22 cellular contexts compared by ENCODE assay signal in the genomic region with DNA sequence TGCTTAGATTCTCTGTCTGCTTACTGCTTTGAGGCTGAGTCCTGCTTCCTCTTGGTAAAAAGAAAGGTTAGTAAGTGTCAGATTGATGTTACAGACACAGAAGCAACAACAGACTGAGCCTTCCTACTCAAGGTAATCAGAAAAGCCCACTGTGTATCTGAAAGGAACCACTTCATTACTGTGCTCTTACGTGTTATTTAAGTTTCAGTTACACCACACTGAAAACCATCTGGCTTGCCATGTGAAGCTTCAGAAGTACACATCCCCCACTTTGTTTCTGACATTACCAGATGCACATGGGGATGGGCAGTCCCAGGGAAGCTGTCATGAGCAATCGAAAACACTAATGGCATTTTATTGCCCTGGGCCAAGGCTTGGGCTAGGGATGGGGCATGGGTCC.
"Had no signal": no experiment of that assay in that cellular context is flagged by ENCODE, and none has a peak within 500 bp of the region (broad histone marks: within the 10 kb centered on the region; RNA-seq: fewer than 3 reads in every experiment).

No MANE protein-coding gene starts in this region.

- H3K9me3 ChIP-seq: thoracic aorta had no signal

- H3K27me3 ChIP-seq: gastroesophageal sphincter, sigmoid colon, upper lobe of left lung had no signal

- H3K36me3 ChIP-seq: gastroesophageal sphincter, sigmoid colon, thoracic aorta, upper lobe of left lung had no signal

- DNase-seq: activated CD4-positive, alpha-beta memory T cell treated with anti-CD3 and anti-CD28 coated beads, Interleukin-2, amount 10 ng/mL, durations not matched to agents 7 days and 5 days; activated CD4-positive, alpha-beta T cell treated with anti-CD3 and anti-CD28 coated beads, Interleukin-2, amount 10 ng/mL, durations not matched to agents 24 days and 14 days; activated gamma-delta T cell; aorta; caudate nucleus; dermis blood vessel endothelial cell; effector CD8-positive, alpha-beta T cell; erythroblast; head of caudate nucleus; hypothalamus; left ventricle myocardium superior; mammary epithelial cell; natural killer cell; retina; sigmoid colon; stimulated activated CD4-positive, alpha-beta T cell treated with anti-CD3 and anti-CD28 coated beads, Interleukin-15, amount 100 ng/mL, for 24 hours; stimulated activated naive B cell treated with anti-CD40 and anti-IgM and Interleukin-4, amounts not matched to agents 10 μg/mL and 1 μg/mL and 100 μg/mL, for 72 hours; upper lobe of left lung had no signal

- H3K27ac ChIP-seq: gastroesophageal sphincter, sigmoid colon, thoracic aorta, upper lobe of left lung, VCaP had no signal

- H3K4me3 ChIP-seq: gastroesophageal sphincter, sigmoid colon, smooth muscle cell, thoracic aorta, upper lobe of left lung had no signal

- H3K4me1 ChIP-seq: gastroesophageal sphincter, sigmoid colon, upper lobe of left lung had no signal
